Comparison of ENCODE assay signal across 1 cellular context in genomic region chr11:74311352-74311926, GRCh38.
TF ChIP-seq lines count a peak whose summit lies in the region.

Gene P4HA3 (minus strand): TSS chr11:74311640. CDS start chr11:74311611, 29 bp downstream.

TF ChIP-seq in K562, 482 proteins besides CTCF, POLR2A, EP300 and RAD21 (continued from another document):
- no peak for TF ChIP-seq ATF3 (IDR thresholded peaks at IDR 0.05)
- no peak for TF ChIP-seq ATF3 (CRISPR knock-in tag; conservative IDR thresholded peaks at IDR 0.05)
- TF ChIP-seq MXI1 (IDR thresholded peaks at IDR 0.05; ENCODE audit: low read depth, low read length) = no peak
- no peak for TF ChIP-seq FOXO4 (CRISPR knock-in tag; IDR thresholded peaks at IDR 0.05)
- TF ChIP-seq ARHGAP35 (IDR thresholded peaks at IDR 0.05; ENCODE audit: partially characterized antibody) = no peak
- TF ChIP-seq TEAD1 (CRISPR knock-in tag; IDR thresholded peaks at IDR 0.05) = no peak
- TF ChIP-seq ZBTB2 (IDR thresholded peaks at IDR 0.05) = no peak
- no peak for TF ChIP-seq ARID3B (CRISPR knock-in tag; IDR thresholded peaks at IDR 0.05; ENCODE audit: borderline replicate concordance)
- no peak for TF ChIP-seq ZBTB11 (CRISPR knock-in tag; IDR thresholded peaks at IDR 0.05)
- peak in 1 of 2 experiments; percentile 84; a peak in 2 of 4 replicates for TF ChIP-seq UBTF (IDR thresholded peaks at IDR 0.05; ENCODE audit: borderline replicate concordance in 1 of 2, low read depth in 2 of 2, low read length in 2 of 2)
- no peak for TF ChIP-seq SRSF3 (IDR thresholded peaks at IDR 0.05; ENCODE audit: insufficient read depth, low read length)
